Comparison of ENCODE assay signal across 21 cellular contexts in the genomic region with DNA sequence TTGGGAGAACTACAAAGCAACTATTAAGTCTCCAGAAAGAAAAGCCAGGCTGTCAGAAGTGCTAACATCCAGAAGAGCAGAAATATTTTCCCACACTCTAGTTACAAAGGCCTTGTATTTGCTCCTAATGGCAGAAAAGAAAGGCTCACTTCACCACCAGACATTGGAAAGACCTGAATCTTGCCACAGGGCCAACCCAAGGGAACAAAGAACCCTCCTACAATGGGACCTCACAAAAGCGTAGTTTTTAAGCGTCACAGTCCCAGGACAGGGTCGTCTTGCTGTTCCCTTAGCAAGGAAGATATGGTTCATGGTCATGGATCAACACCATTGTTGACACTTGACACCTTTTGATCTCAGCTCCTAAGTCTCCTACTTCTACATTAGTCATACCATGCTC.
DNase-seq lines count a peak whose midpoint lies in the region; ATAC-seq and TF ChIP-seq lines count a peak whose summit lies in the region.
"Had no signal": no experiment of that assay in that cellular context is flagged by ENCODE, and none has a peak within 500 bp of the region (broad histone marks: within the 10 kb centered on the region; RNA-seq: fewer than 3 reads in every experiment).

No MANE protein-coding gene starts in this region.

- no peak for TF ChIP-seq CTCF in Loucy (conservative IDR thresholded peaks at IDR 0.05; ENCODE audit: low read length)

- H3K4me1 ChIP-seq in Loucy (ENCODE audit: insufficient read depth, low read length, poor library complexity, severe bottlenecking): peaks cover 24% of the 10 kb centered on the region
- H3K4me1 ChIP-seq: A549; BE2C; BLaER1 treated with 17β-estradiol and CSF1 and Interleukin-3, amounts not matched to agents 10 nM and 100 nM had no signal

- H3F3A ChIP-seq in Loucy (ENCODE audit: low read depth): no peaks in the 10 kb centered on the region

- DNase-seq in COLO829 (ENCODE audit: low spot score): peak; percentile 10
- peak; percentile 5 for DNase-seq in left kidney (ENCODE audit: low read depth, low spot score)
- no peak for DNase-seq in activated CD8-positive, alpha-beta memory T cell treated with anti-CD3 and anti-CD28 coated beads, Interleukin-2, amount 50 U/mL, for 4 hours
- DNase-seq: 8988T; ACHN; AML-193; BE2C; Calu3; CD4-positive, alpha-beta T cell; CD8-positive, alpha-beta memory T cell; COR-L47; DMS79; EL; GDM1; H7; HCEC 1CT had no signal

- no peaks in the 10 kb centered on the region for H3K36me3 ChIP-seq in Loucy (ENCODE audit: insufficient read depth, low read length)
- H3K36me3 ChIP-seq: BE2C; BLaER1 treated with 17β-estradiol and CSF1 and Interleukin-3, amounts not matched to agents 10 nM and 100 nM had no signal

- H4K20me1 ChIP-seq in Loucy (ENCODE audit: insufficient read depth, low read length, poor library complexity, severe bottlenecking): no peaks in the 10 kb centered on the region
- H4K20me1 ChIP-seq: BLaER1 treated with 17β-estradiol and CSF1 and Interleukin-3, amounts not matched to agents 10 nM and 100 nM had no signal

- no peaks in the 10 kb centered on the region for H3K79me2 ChIP-seq in Loucy (ENCODE audit: insufficient read depth, low read length)

- no peak overlapping the region for H3K9ac ChIP-seq in Loucy (ENCODE audit: low read depth, low read length, poor library complexity, severe bottlenecking)
- H3K9ac ChIP-seq: BLaER1 treated with 17β-estradiol and CSF1 and Interleukin-3, amounts not matched to agents 10 nM and 100 nM had no signal

- ATAC-seq in GM21360 (IDR thresholded peaks at IDR 0.05; ENCODE audit: unreplicated experiment) (no peak), GM18498 (IDR thresholded peaks at IDR 0.05; ENCODE audit: unreplicated experiment) (no peak)
- ATAC-seq: A549 had no signal

- H3K4me2 ChIP-seq in Loucy (ENCODE audit: low read depth, low read length, poor library complexity, severe bottlenecking): no peak overlapping the region
- H3K4me2 ChIP-seq: A549; BLaER1 treated with 17β-estradiol and CSF1 and Interleukin-3, amounts not matched to agents 10 nM and 100 nM had no signal

- H3K9me2 ChIP-seq in Loucy (replicated peaks; ENCODE audit: low read depth, low read length): no peaks in the 10 kb centered on the region

- peak overlapping the region; percentile 32; the same call in 1 of the 2 replicates for H2AFZ ChIP-seq in Loucy (ENCODE audit: low read length)

- H3K27me3 ChIP-seq in Loucy (ENCODE audit: insufficient read depth, low read length, poor library complexity, severe bottlenecking): no peaks in the 10 kb centered on the region
- H3K27me3 ChIP-seq: BE2C; BLaER1 treated with 17β-estradiol and CSF1 and Interleukin-3, amounts not matched to agents 10 nM and 100 nM had no signal

- no peak overlapping the region for H3K4me3 ChIP-seq in Loucy (ENCODE audit: low read length, poor library complexity, severe bottlenecking)
- H3K4me3 ChIP-seq: A549; BLaER1 treated with 17β-estradiol and CSF1 and Interleukin-3, amounts not matched to agents 10 nM and 100 nM had no signal

- H3K9me3 ChIP-seq in Loucy (ENCODE audit: insufficient read depth, low read depth, low read length): no peaks in the 10 kb centered on the region
- H3K9me3 ChIP-seq: BE2C had no signal
